In genomic region chr11:98495601-98496000, GRCh38 we compare ENCODE assay signal across 16 cellular contexts.
"Had no signal": no experiment of that assay in that cellular context is flagged by ENCODE, and none has a peak within 500 bp of the region (broad histone marks: within the 10 kb centered on the region; RNA-seq: fewer than 3 reads in every experiment).

No MANE protein-coding gene starts in this region.

- H3K4me3 Mint-ChIP-seq: effector memory CD8-positive, alpha-beta T cell; naive thymus-derived CD8-positive, alpha-beta T cell; stimulated activated naive B cell treated with anti-CD40 and anti-IgM and Interleukin-4, amounts not matched to agents 10 μg/mL and 1 μg/mL and 100 μg/mL, for 72 hours; stimulated activated naive CD8-positive, alpha-beta T cell treated with anti-CD3 and anti-CD28 coated beads, Interleukin-15, amount 100 ng/mL, for 72 hours had no signal

- H3K9me3 Mint-ChIP-seq: stimulated activated naive CD8-positive, alpha-beta T cell treated with anti-CD3 and anti-CD28 coated beads, Interleukin-15, amount 100 ng/mL, for 72 hours had no signal

- H3K4me3 ChIP-seq: mucosa of descending colon, sigmoid colon, skin epidermis, testis, tibial nerve, upper lobe of right lung had no signal

- H3K36me3 ChIP-seq: neutrophil, sigmoid colon, tibial nerve, upper lobe of right lung had no signal

- H3K27me3 Mint-ChIP-seq: effector memory CD8-positive, alpha-beta T cell; naive thymus-derived CD8-positive, alpha-beta T cell; stimulated activated naive B cell treated with anti-CD40 and anti-IgM and Interleukin-4, amounts not matched to agents 10 μg/mL and 1 μg/mL and 100 μg/mL, for 72 hours; stimulated activated naive CD8-positive, alpha-beta T cell treated with anti-CD3 and anti-CD28 coated beads, Interleukin-15, amount 100 ng/mL, for 72 hours had no signal

- H3K4me1 Mint-ChIP-seq: naive thymus-derived CD8-positive, alpha-beta T cell; stimulated activated naive B cell treated with anti-CD40 and anti-IgM and Interleukin-4, amounts not matched to agents 10 μg/mL and 1 μg/mL and 100 μg/mL, for 72 hours; stimulated activated naive CD8-positive, alpha-beta T cell treated with anti-CD3 and anti-CD28 coated beads, Interleukin-15, amount 100 ng/mL, for 72 hours had no signal

- H3K9me3 ChIP-seq: neutrophil, sigmoid colon, testis, tibial nerve, upper lobe of right lung had no signal

- DNase-seq: effector memory CD8-positive, alpha-beta T cell; erythroblast; foreskin keratinocyte; kidney glomerular epithelial cell; mucosa of descending colon; naive thymus-derived CD8-positive, alpha-beta T cell; sigmoid colon; stimulated activated CD4-positive, alpha-beta T cell treated with anti-CD3 and anti-CD28 coated beads, Interleukin-2, amount 100 ng/mL, for 24 hours; stimulated activated CD4-positive, alpha-beta T cell treated with anti-CD3 and anti-CD28 coated beads, Interleukin-4, amount 100 ng/mL, for 4 hours; stimulated activated naive B cell treated with anti-CD40 and anti-IgM and Interleukin-4, amounts not matched to agents 10 μg/mL and 1 μg/mL and 100 μg/mL, for 72 hours; stimulated activated naive CD8-positive, alpha-beta T cell treated with anti-CD3 and anti-CD28 coated beads, Interleukin-15, amount 100 ng/mL, for 72 hours; testis; upper lobe of right lung had no signal

- ATAC-seq: effector memory CD8-positive, alpha-beta T cell; foreskin keratinocyte; mucosa of descending colon; naive thymus-derived CD8-positive, alpha-beta T cell; stimulated activated naive B cell treated with anti-CD40 and anti-IgM and Interleukin-4, amounts not matched to agents 10 μg/mL and 1 μg/mL and 100 μg/mL, for 72 hours; stimulated activated naive CD8-positive, alpha-beta T cell treated with anti-CD3 and anti-CD28 coated beads, Interleukin-15, amount 100 ng/mL, for 72 hours; upper lobe of right lung had no signal

- H3K36me3 Mint-ChIP-seq: naive thymus-derived CD8-positive, alpha-beta T cell; stimulated activated naive B cell treated with anti-CD40 and anti-IgM and Interleukin-4, amounts not matched to agents 10 μg/mL and 1 μg/mL and 100 μg/mL, for 72 hours had no signal

- H3K27ac ChIP-seq: foreskin keratinocyte, neutrophil, sigmoid colon, skin epidermis, testis, tibial nerve, upper lobe of right lung had no signal

- H3K27me3 ChIP-seq: foreskin keratinocyte, neutrophil, sigmoid colon, testis, tibial nerve, upper lobe of right lung had no signal

- H3K27ac Mint-ChIP-seq: effector memory CD8-positive, alpha-beta T cell; naive thymus-derived CD8-positive, alpha-beta T cell; stimulated activated naive B cell treated with anti-CD40 and anti-IgM and Interleukin-4, amounts not matched to agents 10 μg/mL and 1 μg/mL and 100 μg/mL, for 72 hours; stimulated activated naive CD8-positive, alpha-beta T cell treated with anti-CD3 and anti-CD28 coated beads, Interleukin-15, amount 100 ng/mL, for 72 hours had no signal

- H3K4me1 ChIP-seq: foreskin keratinocyte, sigmoid colon, testis, tibial nerve, upper lobe of right lung had no signal
